ENCODE assay signal across 17 cellular contexts in genomic region chr18:48869591-48869990, GRCh38.
DNase-seq lines count a peak whose midpoint lies in the region; ATAC-seq and TF ChIP-seq lines count a peak whose summit lies in the region.
"Had no signal": no experiment of that assay in that cellular context is flagged by ENCODE, and none has a peak within 500 bp of the region (broad histone marks: within the 10 kb centered on the region; RNA-seq: fewer than 3 reads in every experiment).

No MANE protein-coding gene starts in this region.

- no peaks in the 10 kb centered on the region for H3K9me3 Mint-ChIP-seq in activated CD8-positive, alpha-beta memory T cell treated with anti-CD3 and anti-CD28 coated beads, Interleukin-2, amount 10 ng/mL, durations not matched to agents 7 days and 5 days (ENCODE audit: low read depth)
- no peaks in the 10 kb centered on the region for H3K9me3 Mint-ChIP-seq in stimulated activated effector memory CD8-positive, alpha-beta T cell treated with anti-CD3 and anti-CD28 coated beads, Interleukin-12 subunit alpha, Interleukin-12 subunit beta, amount 100 ng/mL, for 72 hours
- H3K9me3 Mint-ChIP-seq: brain had no signal

- no peaks in the 10 kb centered on the region for H3K27me3 Mint-ChIP-seq in activated CD8-positive, alpha-beta memory T cell treated with anti-CD3 and anti-CD28 coated beads, Interleukin-2, amount 10 ng/mL, durations not matched to agents 7 days and 5 days

- H3K36me3 ChIP-seq in OCI-LY7 (ENCODE audit: insufficient read depth, low read length) (no peaks in the 10 kb centered on the region), hepatocyte (replicated peaks; ENCODE audit: insufficient read depth, low read depth) (no peaks in the 10 kb centered on the region)
- H3K36me3 ChIP-seq: colonic mucosa had no signal

- CTCF ChIA-PET in activated CD8-positive, alpha-beta memory T cell treated with anti-CD3 and anti-CD28 coated beads, Interleukin-2, amount 10 ng/mL, durations not matched to agents 7 days and 5 days (lab: Charles Lee), result interaction anchor here (1.3 to 2.1 kb wide), 3 partner anchors 10 to 60 kb away, joined by 3 to 8 read pairs (median 4); no protein-coding TSS in a partner anchor
- CTCF ChIA-PET in OCI-LY7 (lab: Charles Lee; ENCODE audit: unreplicated experiment), result no interaction called here

- H3K36me3 Mint-ChIP-seq in activated CD8-positive, alpha-beta memory T cell treated with anti-CD3 and anti-CD28 coated beads, Interleukin-2, amount 10 ng/mL, durations not matched to agents 7 days and 5 days, result peaks cover 5% of the 10 kb centered on the region
- peaks cover 18% of the 10 kb centered on the region for H3K36me3 Mint-ChIP-seq in stimulated activated effector memory CD8-positive, alpha-beta T cell treated with anti-CD3 and anti-CD28 coated beads, Interleukin-12 subunit alpha, Interleukin-12 subunit beta, amount 100 ng/mL, for 72 hours

- POLR2A ChIA-PET in OCI-LY7 (lab: Charles Lee), result interaction anchor here (0.6 to 1.2 kb wide), 3 partner anchors 38 to 490 kb away, joined by 3 to 6 read pairs (median 4); no protein-coding TSS in a partner anchor

- BruUV-seq in OCI-LY7 (replicated peaks; lab: Mats Ljungman, UMichigan), result no TSS peak

- no peak overlapping the region for H3K4me2 ChIP-seq in OCI-LY7 (ENCODE audit: low read length)
- no peak overlapping the region for H3K4me2 ChIP-seq in hepatocyte

- peak overlapping the region; percentile 98 for H3K27ac Mint-ChIP-seq in activated CD8-positive, alpha-beta memory T cell treated with anti-CD3 and anti-CD28 coated beads, Interleukin-2, amount 10 ng/mL, durations not matched to agents 7 days and 5 days
- peak overlapping the region; percentile 95 for H3K27ac Mint-ChIP-seq in stimulated activated effector memory CD8-positive, alpha-beta T cell treated with anti-CD3 and anti-CD28 coated beads, Interleukin-12 subunit alpha, Interleukin-12 subunit beta, amount 100 ng/mL, for 72 hours

- H3K4me3 ChIP-seq in OCI-LY7 (ENCODE audit: low read depth, low read length, poor library complexity, severe bottlenecking) (no peak overlapping the region), hepatocyte (no peak overlapping the region)
- H3K4me3 ChIP-seq: colonic mucosa had no signal

- no peak for ATAC-seq in activated CD8-positive, alpha-beta memory T cell treated with anti-CD3 and anti-CD28 coated beads, Interleukin-2, amount 10 ng/mL, durations not matched to agents 7 days and 5 days
- no peak for ATAC-seq in stimulated activated effector memory CD8-positive, alpha-beta T cell treated with anti-CD3 and anti-CD28 coated beads, Interleukin-12 subunit alpha, Interleukin-12 subunit beta, amount 100 ng/mL, for 72 hours

- DNase-seq in activated CD8-positive, alpha-beta memory T cell treated with anti-CD3 and anti-CD28 coated beads, Interleukin-2, amount 10 ng/mL, durations not matched to agents 7 days and 5 days, result no peak
- DNase-seq in activated CD8-positive, alpha-beta memory T cell treated with anti-CD3 and anti-CD28 coated beads, Interleukin-2, amount 50 U/mL, for 48 hours, result no peak
- DNase-seq in OCI-LY7 (ENCODE audit: low spot score), result no peak
- no peak for DNase-seq in hepatocyte (ENCODE audit: low spot score)
- DNase-seq in stimulated activated effector memory CD8-positive, alpha-beta T cell treated with anti-CD3 and anti-CD28 coated beads, Interleukin-12 subunit alpha, Interleukin-12 subunit beta, amount 100 ng/mL, for 72 hours (ENCODE audit: low spot score in 2 of 2), result no peak
- DNase-seq in germinal center (ENCODE audit: low spot score), result no peak
- DNase-seq in MV-4-11 (lab: John Stamatoyannopoulos, UW), result no peak
- no peak for DNase-seq in GM13977 (ENCODE audit: low spot score)
- DNase-seq: activated CD4-positive, alpha-beta T cell treated with anti-CD3 and anti-CD28 coated beads, Interleukin-2, amount 50 U/mL, for 4 hours; colonic mucosa; head of caudate nucleus; NCI-H146; NCI-H2171 treated with DMSO at 0.1 percent for 48 hours; NCI-H526 treated with DMSO at 0.1 percent for 48 hours; PC-3 had no signal

- intact Hi-C loops in OCI-LY7 (cut with micrococcal nuclease; ENCODE audit: unreplicated experiment), result loop anchor here (5.0 kb wide), 1 partner anchor 82 kb away; no protein-coding TSS in a partner anchor

- no peak for TF ChIP-seq CTCF in OCI-LY7 (conservative IDR thresholded peaks at IDR 0.05; ENCODE audit: low read length)
- TF ChIP-seq CTCF in hepatocyte (IDR thresholded peaks at IDR 0.05; ENCODE audit: poor library complexity), result no peak
- no peak for TF ChIP-seq CTCF in GM13977 (IDR thresholded peaks at IDR 0.05; ENCODE audit: extremely low read depth, insufficient read depth, missing control alignments)

- H3K79me2 ChIP-seq in OCI-LY7 (ENCODE audit: insufficient read depth, low read depth, low read length) (no peaks in the 10 kb centered on the region), hepatocyte (no peaks in the 10 kb centered on the region)

- no peak overlapping the region for H2AFZ ChIP-seq in OCI-LY7 (ENCODE audit: low read length)
- no peak overlapping the region for H2AFZ ChIP-seq in hepatocyte

- H3K4me1 Mint-ChIP-seq in activated CD8-positive, alpha-beta memory T cell treated with anti-CD3 and anti-CD28 coated beads, Interleukin-2, amount 10 ng/mL, durations not matched to agents 7 days and 5 days, result peaks cover 42% of the 10 kb centered on the region
- peaks cover 64% of the 10 kb centered on the region for H3K4me1 Mint-ChIP-seq in stimulated activated effector memory CD8-positive, alpha-beta T cell treated with anti-CD3 and anti-CD28 coated beads, Interleukin-12 subunit alpha, Interleukin-12 subunit beta, amount 100 ng/mL, for 72 hours

- H3K9me3 ChIP-seq in OCI-LY7 (ENCODE audit: low read length) (no peaks in the 10 kb centered on the region), hepatocyte (ENCODE audit: low read depth) (no peaks in the 10 kb centered on the region)
- H3K9me3 ChIP-seq: colonic mucosa had no signal

- H3K4me1 ChIP-seq in OCI-LY7 (ENCODE audit: insufficient read depth, low read length, poor library complexity, severe bottlenecking) (peaks cover 21% of the 10 kb centered on the region), hepatocyte (ENCODE audit: insufficient read depth) (peaks cover 25% of the 10 kb centered on the region)
- H3K4me1 ChIP-seq: colonic mucosa had no signal

- no peak overlapping the region for H3K4me3 Mint-ChIP-seq in activated CD8-positive, alpha-beta memory T cell treated with anti-CD3 and anti-CD28 coated beads, Interleukin-2, amount 10 ng/mL, durations not matched to agents 7 days and 5 days
- H3K4me3 Mint-ChIP-seq in stimulated activated effector memory CD8-positive, alpha-beta T cell treated with anti-CD3 and anti-CD28 coated beads, Interleukin-12 subunit alpha, Interleukin-12 subunit beta, amount 100 ng/mL, for 72 hours, result peak overlapping the region; percentile 64
- H3K4me3 Mint-ChIP-seq: brain had no signal

- no peaks in the 10 kb centered on the region for H3K27me3 ChIP-seq in hepatocyte
- H3K27me3 ChIP-seq: colonic mucosa had no signal

- WGBS in hepatocyte (ENCODE audit: low lambda C conversion rate, missing lambda C conversion rate), result 93% methylated on average over 5 of the region's 5 CpGs

- H3K27ac ChIP-seq in OCI-LY7 (ENCODE audit: low read depth, low read length, poor library complexity, severe bottlenecking), result peak overlapping the region; percentile 75
- peak overlapping the region; percentile 81 for H3K27ac ChIP-seq in hepatocyte
- H3K27ac ChIP-seq: C4-2B, colonic mucosa had no signal

- in situ Hi-C loops in GM13977 (cut with MboI; ENCODE audit: low pct_unique_long_range_greater_than_20kb, low sequenced_read_pairs, unreplicated experiment), result no loop called here

- H3K9me2 ChIP-seq in OCI-LY7 (ENCODE audit: insufficient read depth, low read length) (no peaks in the 10 kb centered on the region), hepatocyte (replicated peaks; ENCODE audit: insufficient read depth) (no peaks in the 10 kb centered on the region)

- H4K20me1 ChIP-seq in OCI-LY7 (ENCODE audit: insufficient read depth, low read length), result no peaks in the 10 kb centered on the region
- no peaks in the 10 kb centered on the region for H4K20me1 ChIP-seq in hepatocyte (ENCODE audit: insufficient read depth, poor library complexity, severe bottlenecking)
